ENCODE assay signal across 3 cellular contexts in the genomic region with DNA sequence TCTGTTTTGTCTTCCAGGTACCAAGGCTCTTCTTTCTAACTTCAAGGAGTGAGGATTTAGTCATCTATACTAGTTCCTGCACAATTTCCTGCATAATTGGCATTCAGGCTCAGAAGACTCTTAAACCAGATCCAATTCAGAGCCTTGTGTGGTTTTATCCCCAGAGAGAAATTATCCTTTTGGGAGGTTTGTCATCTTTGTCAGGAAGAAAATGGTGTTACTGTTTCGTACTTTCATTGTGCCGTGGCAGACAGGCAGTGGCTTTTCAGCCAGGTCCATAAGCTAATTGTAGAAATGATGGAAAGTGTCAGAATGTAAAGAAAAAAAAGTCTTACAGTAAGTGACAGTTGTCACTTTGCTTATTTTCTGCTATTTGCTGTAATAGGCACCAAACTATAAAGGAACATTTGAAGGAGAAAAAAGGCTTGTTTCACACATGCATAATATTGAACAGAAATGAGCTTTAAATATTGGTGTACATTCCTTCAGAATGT.
TF ChIP-seq lines count a peak whose summit lies in the region.

No MANE protein-coding gene starts in this region.

TF ChIP-seq in GM23338, 12 proteins besides CTCF, POLR2A, EP300 and RAD21 (continued from another document and continues in another):
- TF ChIP-seq, protein P1, sequence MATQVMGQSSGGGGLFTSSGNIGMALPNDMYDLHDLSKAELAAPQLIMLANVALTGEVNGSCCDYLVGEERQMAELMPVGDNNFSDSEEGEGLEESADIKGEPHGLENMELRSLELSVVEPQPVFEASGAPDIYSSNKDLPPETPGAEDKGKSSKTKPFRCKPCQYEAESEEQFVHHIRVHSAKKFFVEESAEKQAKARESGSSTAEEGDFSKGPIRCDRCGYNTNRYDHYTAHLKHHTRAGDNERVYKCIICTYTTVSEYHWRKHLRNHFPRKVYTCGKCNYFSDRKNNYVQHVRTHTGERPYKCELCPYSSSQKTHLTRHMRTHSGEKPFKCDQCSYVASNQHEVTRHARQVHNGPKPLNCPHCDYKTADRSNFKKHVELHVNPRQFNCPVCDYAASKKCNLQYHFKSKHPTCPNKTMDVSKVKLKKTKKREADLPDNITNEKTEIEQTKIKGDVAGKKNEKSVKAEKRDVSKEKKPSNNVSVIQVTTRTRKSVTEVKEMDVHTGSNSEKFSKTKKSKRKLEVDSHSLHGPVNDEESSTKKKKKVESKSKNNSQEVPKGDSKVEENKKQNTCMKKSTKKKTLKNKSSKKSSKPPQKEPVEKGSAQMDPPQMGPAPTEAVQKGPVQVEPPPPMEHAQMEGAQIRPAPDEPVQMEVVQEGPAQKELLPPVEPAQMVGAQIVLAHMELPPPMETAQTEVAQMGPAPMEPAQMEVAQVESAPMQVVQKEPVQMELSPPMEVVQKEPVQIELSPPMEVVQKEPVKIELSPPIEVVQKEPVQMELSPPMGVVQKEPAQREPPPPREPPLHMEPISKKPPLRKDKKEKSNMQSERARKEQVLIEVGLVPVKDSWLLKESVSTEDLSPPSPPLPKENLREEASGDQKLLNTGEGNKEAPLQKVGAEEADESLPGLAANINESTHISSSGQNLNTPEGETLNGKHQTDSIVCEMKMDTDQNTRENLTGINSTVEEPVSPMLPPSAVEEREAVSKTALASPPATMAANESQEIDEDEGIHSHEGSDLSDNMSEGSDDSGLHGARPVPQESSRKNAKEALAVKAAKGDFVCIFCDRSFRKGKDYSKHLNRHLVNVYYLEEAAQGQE (IDR thresholded peaks at IDR 0.05; ENCODE audit: unreplicated experiment) = no peak
- TF ChIP-seq ZNF331 (CRISPR knock-in tag; IDR thresholded peaks at IDR 0.05; ENCODE audit: low read depth) = no peak
- TF ChIP-seq POLR2AphosphoS5 (IDR thresholded peaks at IDR 0.05; ENCODE audit: low read depth) = no peak
- no peak for TF ChIP-seq JUNB (IDR thresholded peaks at IDR 0.05; ENCODE audit: unreplicated experiment)
- TF ChIP-seq EZH2 (IDR thresholded peaks at IDR 0.05; ENCODE audit: low read depth, unreplicated experiment) = no peak

TF ChIP-seq in WTC11, 78 proteins besides CTCF, POLR2A, EP300 and RAD21 (continued from another document):
- no peak for TF ChIP-seq PRRX2 (CRISPR knock-in tag; IDR thresholded peaks at IDR 0.05)
- TF ChIP-seq, protein P2, sequence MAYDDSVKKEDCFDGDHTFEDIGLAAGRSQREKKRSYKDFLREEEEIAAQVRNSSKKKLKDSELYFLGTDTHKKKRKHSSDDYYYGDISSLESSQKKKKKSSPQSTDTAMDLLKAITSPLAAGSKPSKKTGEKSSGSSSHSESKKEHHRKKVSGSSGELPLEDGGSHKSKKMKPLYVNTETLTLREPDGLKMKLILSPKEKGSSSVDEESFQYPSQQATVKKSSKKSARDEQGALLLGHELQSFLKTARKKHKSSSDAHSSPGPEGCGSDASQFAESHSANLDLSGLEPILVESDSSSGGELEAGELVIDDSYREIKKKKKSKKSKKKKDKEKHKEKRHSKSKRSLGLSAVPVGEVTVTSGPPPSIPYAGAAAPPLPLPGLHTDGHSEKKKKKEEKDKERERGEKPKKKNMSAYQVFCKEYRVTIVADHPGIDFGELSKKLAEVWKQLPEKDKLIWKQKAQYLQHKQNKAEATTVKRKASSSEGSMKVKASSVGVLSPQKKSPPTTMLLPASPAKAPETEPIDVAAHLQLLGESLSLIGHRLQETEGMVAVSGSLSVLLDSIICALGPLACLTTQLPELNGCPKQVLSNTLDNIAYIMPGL (CRISPR knock-in tag; IDR thresholded peaks at IDR 0.05) = no peak
- TF ChIP-seq, protein P3, sequence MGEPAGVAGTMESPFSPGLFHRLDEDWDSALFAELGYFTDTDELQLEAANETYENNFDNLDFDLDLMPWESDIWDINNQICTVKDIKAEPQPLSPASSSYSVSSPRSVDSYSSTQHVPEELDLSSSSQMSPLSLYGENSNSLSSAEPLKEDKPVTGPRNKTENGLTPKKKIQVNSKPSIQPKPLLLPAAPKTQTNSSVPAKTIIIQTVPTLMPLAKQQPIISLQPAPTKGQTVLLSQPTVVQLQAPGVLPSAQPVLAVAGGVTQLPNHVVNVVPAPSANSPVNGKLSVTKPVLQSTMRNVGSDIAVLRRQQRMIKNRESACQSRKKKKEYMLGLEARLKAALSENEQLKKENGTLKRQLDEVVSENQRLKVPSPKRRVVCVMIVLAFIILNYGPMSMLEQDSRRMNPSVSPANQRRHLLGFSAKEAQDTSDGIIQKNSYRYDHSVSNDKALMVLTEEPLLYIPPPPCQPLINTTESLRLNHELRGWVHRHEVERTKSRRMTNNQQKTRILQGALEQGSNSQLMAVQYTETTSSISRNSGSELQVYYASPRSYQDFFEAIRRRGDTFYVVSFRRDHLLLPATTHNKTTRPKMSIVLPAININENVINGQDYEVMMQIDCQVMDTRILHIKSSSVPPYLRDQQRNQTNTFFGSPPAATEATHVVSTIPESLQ (CRISPR knock-in tag; IDR thresholded peaks at IDR 0.05) = no peak

TF ChIP-seq in neural cell, 6 proteins besides CTCF, POLR2A, EP300 and RAD21:
- TF ChIP-seq, protein P1 (IDR thresholded peaks at IDR 0.05; ENCODE audit: borderline replicate concordance) = peak; percentile 71
- peak; percentile 74 for TF ChIP-seq POLR2AphosphoS5 (IDR thresholded peaks at IDR 0.05)
- TF ChIP-seq EZH2 (IDR thresholded peaks at IDR 0.05; ENCODE audit: borderline replicate concordance, insufficient read depth, low read length, poor library complexity, severe bottlenecking) = no peak
